Comparison of ENCODE assay signal across 1 cellular context in the genomic region with DNA sequence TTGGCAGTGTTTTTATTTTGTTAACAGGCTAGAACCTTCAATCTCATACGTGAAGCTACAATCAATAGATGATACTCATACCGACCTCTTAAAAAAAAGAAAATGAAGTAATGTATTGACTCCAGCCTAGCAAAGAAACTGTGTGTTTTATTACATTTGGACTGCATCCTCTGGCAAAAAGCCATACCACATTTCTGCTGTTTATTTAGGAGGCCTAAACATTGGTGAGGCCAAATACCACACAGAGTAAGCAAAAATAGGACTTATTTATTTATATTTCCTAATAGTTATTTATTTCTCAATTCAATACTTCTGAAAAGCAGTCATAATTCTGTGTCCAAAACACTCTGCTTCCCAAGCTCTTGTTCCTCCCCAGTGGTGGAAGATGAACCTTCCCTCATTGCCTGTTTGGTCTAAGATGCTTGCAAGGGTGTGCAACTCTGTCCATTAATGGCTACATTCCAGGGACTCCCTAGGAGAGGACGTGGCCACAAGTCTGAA.
TF ChIP-seq lines count a peak whose summit lies in the region.

No MANE protein-coding gene starts in this region.

TF ChIP-seq in SK-N-SH treated with all-trans-retinoic acid at 6 μM for 48 hours, 23 proteins besides CTCF, POLR2A, EP300 and RAD21 (continued from another document):
- no peak for TF ChIP-seq CSRNP3 (CRISPR knock-in tag; IDR thresholded peaks at IDR 0.05)
- no peak for TF ChIP-seq ZFP30 (CRISPR knock-in tag; IDR thresholded peaks at IDR 0.05)
- no peak for TF ChIP-seq OSR1 (CRISPR knock-in tag; IDR thresholded peaks at IDR 0.05)
- no peak for TF ChIP-seq ZC3H10 (CRISPR knock-in tag; IDR thresholded peaks at IDR 0.05)
- TF ChIP-seq, protein P1, sequence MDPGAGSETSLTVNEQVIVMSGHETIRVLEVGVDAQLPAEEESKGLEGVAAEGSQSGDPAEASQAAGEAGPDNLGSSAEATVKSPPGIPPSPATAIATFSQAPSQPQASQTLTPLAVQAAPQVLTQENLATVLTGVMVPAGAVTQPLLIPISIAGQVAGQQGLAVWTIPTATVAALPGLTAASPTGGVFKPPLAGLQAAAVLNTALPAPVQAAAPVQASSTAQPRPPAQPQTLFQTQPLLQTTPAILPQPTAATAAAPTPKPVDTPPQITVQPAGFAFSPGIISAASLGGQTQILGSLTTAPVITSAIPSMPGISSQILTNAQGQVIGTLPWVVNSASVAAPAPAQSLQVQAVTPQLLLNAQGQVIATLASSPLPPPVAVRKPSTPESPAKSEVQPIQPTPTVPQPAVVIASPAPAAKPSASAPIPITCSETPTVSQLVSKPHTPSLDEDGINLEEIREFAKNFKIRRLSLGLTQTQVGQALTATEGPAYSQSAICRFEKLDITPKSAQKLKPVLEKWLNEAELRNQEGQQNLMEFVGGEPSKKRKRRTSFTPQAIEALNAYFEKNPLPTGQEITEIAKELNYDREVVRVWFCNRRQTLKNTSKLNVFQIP (CRISPR knock-in tag; IDR thresholded peaks at IDR 0.05; ENCODE audit: borderline replicate concordance, low read depth), result no peak
- TF ChIP-seq, protein P2, sequence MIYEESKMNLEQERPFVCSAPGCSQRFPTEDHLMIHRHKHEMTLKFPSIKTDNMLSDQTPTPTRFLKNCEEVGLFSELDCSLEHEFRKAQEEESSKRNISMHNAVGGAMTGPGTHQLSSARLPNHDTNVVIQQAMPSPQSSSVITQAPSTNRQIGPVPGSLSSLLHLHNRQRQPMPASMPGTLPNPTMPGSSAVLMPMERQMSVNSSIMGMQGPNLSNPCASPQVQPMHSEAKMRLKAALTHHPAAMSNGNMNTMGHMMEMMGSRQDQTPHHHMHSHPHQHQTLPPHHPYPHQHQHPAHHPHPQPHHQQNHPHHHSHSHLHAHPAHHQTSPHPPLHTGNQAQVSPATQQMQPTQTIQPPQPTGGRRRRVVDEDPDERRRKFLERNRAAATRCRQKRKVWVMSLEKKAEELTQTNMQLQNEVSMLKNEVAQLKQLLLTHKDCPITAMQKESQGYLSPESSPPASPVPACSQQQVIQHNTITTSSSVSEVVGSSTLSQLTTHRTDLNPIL (CRISPR knock-in tag; IDR thresholded peaks at IDR 0.05; ENCODE audit: low read depth), result no peak
- TF ChIP-seq TOX (CRISPR knock-in tag; IDR thresholded peaks at IDR 0.05; ENCODE audit: borderline replicate concordance), result no peak
- no peak for TF ChIP-seq TCF4 (CRISPR knock-in tag; IDR thresholded peaks at IDR 0.05; ENCODE audit: borderline replicate concordance)
- no peak for TF ChIP-seq CSDC2 (CRISPR knock-in tag; IDR thresholded peaks at IDR 0.05)
